In genomic region chr5:140169410-140169809, GRCh38 we compare ENCODE assay signal across 15 cellular contexts. TPM values are rescaled to one million over a fixed set of nuclear protein-coding genes. Genes with fewer than 3 reads are reported as not detected.
DNase-seq lines count a peak whose midpoint lies in the region; ATAC-seq and TF ChIP-seq lines count a peak whose summit lies in the region.
"Had no signal": no experiment of that assay in that cellular context is flagged by ENCODE, and none has a peak within 500 bp of the region (broad histone marks: within the 10 kb centered on the region; RNA-seq: fewer than 3 reads in every experiment).

No MANE protein-coding gene starts in this region.

- TF ChIP-seq CTCF in GM10266 (IDR thresholded peaks at IDR 0.05; ENCODE audit: control insufficient read depth, insufficient read depth, low read depth, missing control alignments) (peak; percentile 27), WTC11 (IDR thresholded peaks at IDR 0.05) (no peak), left lung (IDR thresholded peaks at IDR 0.05) (peak in 1 of 2 donors; percentile 17), Calu3 (IDR thresholded peaks at IDR 0.05; ENCODE audit: unreplicated experiment) (no peak)

- CTCF ChIA-PET in WTC11 (lab: Charles Lee): interaction anchor here (0.6 to 2.5 kb wide), 23 partner anchors 9 to 208 kb away, joined by 3 to 20 read pairs (median 4); partner anchors contain the start of genes HBEGF and NRG2
- CTCF ChIA-PET in Calu3 (lab: Charles Lee): interaction anchor here (0.6 to 1.0 kb wide), 7 partner anchors 20 to 518 kb away, joined by 3 to 10 read pairs (median 3); partner anchors contain the start of gene HBEGF

- H3K4me3 ChIP-seq in left lung: no peak overlapping the region
- H3K4me3 ChIP-seq: thyroid gland had no signal

- H3K36me3 ChIP-seq in left lung: no peaks in the 10 kb centered on the region
- H3K36me3 ChIP-seq: thyroid gland had no signal

- DNase-seq in GM10266 (ENCODE audit: extremely low spot score) (no peak), HT1080 (ENCODE audit: low read depth) (peak; percentile 42), WTC11 (ENCODE audit: low spot score) (no peak), left lung (no peak), Calu3 (no peak), NOMO-1 treated with dmso at 0.1 percent for 144 hours (lab: John Stamatoyannopoulos, UW; ENCODE audit: unreplicated experiment) (no peak), NCI-H748 treated with DMSO at 0.1 percent for 48 hours (lab: John Stamatoyannopoulos, UW) (no peak)
- no peak for DNase-seq in activated CD8-positive, alpha-beta memory T cell treated with anti-CD3 and anti-CD28 coated beads for 24 hours
- DNase-seq: activated effector memory CD4-positive, alpha-beta T cell treated with Interleukin-2 at 50 U/mL for 16 hours; central memory CD4-positive, alpha-beta T cell; kidney glomerular epithelial cell; NCI-H1048; NCI-H526 treated with DMSO at 0.1 percent for 48 hours; T-cell; thyroid gland had no signal

- ATAC-seq in WTC11 (peak; percentile 74), left lung (peak; percentile 27)
- ATAC-seq: T-cell had no signal

- intact Hi-C loops in left lung (cut with DNase I): no loop called here
- intact Hi-C loops in Calu3 (cut with micrococcal nuclease; ENCODE audit: unreplicated experiment): no loop called here

- H3K4me1 Mint-ChIP-seq in WTC11 (peaks cover 18% of the 10 kb centered on the region), Calu3 (ENCODE audit: low read depth, unreplicated experiment) (peaks cover 43% of the 10 kb centered on the region)

- peaks cover 19% of the 10 kb centered on the region for H3K27me3 Mint-ChIP-seq in WTC11 (ENCODE audit: low read depth)
- peaks cover 16% of the 10 kb centered on the region for H3K27me3 Mint-ChIP-seq in Calu3 (ENCODE audit: unreplicated experiment)
- H3K27me3 Mint-ChIP-seq: T-cell had no signal

- H3K4me1 ChIP-seq in left lung: peaks cover 0 to 22% of the 10 kb centered on the region in 2 donors

- no peak overlapping the region for H3K27ac Mint-ChIP-seq in WTC11
- no peak overlapping the region for H3K27ac Mint-ChIP-seq in Calu3 (ENCODE audit: unreplicated experiment)
- H3K27ac Mint-ChIP-seq: T-cell had no signal

- BruUV-seq in Calu3 (replicated peaks; lab: Mats Ljungman, UMichigan): no TSS peak

- H3K4me3 Mint-ChIP-seq in WTC11: no peak overlapping the region
- no peak overlapping the region for H3K4me3 Mint-ChIP-seq in Calu3 (ENCODE audit: low read depth, unreplicated experiment)
- H3K4me3 Mint-ChIP-seq: T-cell had no signal

- H3K36me3 Mint-ChIP-seq in WTC11: no peaks in the 10 kb centered on the region
- H3K36me3 Mint-ChIP-seq in Calu3 (ENCODE audit: insufficient read depth, unreplicated experiment): peaks cover 15% of the 10 kb centered on the region

- H3K27ac ChIP-seq in left lung: no peak overlapping the region
- H3K27ac ChIP-seq: thyroid gland had no signal

- POLR2A ChIA-PET in WTC11 (lab: Charles Lee): no interaction called here

- no peaks in the 10 kb centered on the region for H3K9me3 ChIP-seq in left lung
- H3K9me3 ChIP-seq: thyroid gland had no signal

- H3K27me3 ChIP-seq in left lung: no peaks in the 10 kb centered on the region
- H3K27me3 ChIP-seq: thyroid gland had no signal

- H3K9me3 Mint-ChIP-seq in WTC11: no peaks in the 10 kb centered on the region
- no peaks in the 10 kb centered on the region for H3K9me3 Mint-ChIP-seq in Calu3 (ENCODE audit: low read depth, unreplicated experiment)
- H3K9me3 Mint-ChIP-seq: T-cell had no signal

TF ChIP-seq in WTC11, 78 proteins besides CTCF, POLR2A, EP300 and RAD21:
- TF ChIP-seq ELF4 (CRISPR knock-in tag; IDR thresholded peaks at IDR 0.05; ENCODE audit: low read depth) (no peak), CDX4 (CRISPR knock-in tag; IDR thresholded peaks at IDR 0.05; ENCODE audit: borderline replicate concordance) (no peak), JAZF1 (CRISPR knock-in tag; IDR thresholded peaks at IDR 0.05) (no peak), NR2C2 (CRISPR knock-in tag; IDR thresholded peaks at IDR 0.05) (no peak), ETV6 (CRISPR knock-in tag; IDR thresholded peaks at IDR 0.05) (no peak), CBFB (CRISPR knock-in tag; IDR thresholded peaks at IDR 0.05; ENCODE audit: low read depth) (no peak), TP53 (CRISPR knock-in tag; IDR thresholded peaks at IDR 0.05) (no peak), SMAD3 (CRISPR knock-in tag; IDR thresholded peaks at IDR 0.05; ENCODE audit: borderline replicate concordance) (no peak), ESRRA (CRISPR knock-in tag; IDR thresholded peaks at IDR 0.05; ENCODE audit: borderline replicate concordance) (no peak), ZNF416 (CRISPR knock-in tag; IDR thresholded peaks at IDR 0.05) (no peak)
- TF ChIP-seq, protein P1, sequence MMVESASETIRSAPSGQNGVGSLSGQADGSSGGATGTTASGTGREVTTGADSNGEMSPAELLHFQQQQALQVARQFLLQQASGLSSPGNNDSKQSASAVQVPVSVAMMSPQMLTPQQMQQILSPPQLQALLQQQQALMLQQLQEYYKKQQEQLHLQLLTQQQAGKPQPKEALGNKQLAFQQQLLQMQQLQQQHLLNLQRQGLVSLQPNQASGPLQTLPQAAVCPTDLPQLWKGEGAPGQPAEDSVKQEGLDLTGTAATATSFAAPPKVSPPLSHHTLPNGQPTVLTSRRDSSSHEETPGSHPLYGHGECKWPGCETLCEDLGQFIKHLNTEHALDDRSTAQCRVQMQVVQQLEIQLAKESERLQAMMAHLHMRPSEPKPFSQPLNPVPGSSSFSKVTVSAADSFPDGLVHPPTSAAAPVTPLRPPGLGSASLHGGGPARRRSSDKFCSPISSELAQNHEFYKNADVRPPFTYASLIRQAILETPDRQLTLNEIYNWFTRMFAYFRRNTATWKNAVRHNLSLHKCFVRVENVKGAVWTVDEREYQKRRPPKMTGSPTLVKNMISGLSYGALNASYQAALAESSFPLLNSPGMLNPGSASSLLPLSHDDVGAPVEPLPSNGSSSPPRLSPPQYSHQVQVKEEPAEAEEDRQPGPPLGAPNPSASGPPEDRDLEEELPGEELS (CRISPR knock-in tag; IDR thresholded peaks at IDR 0.05): no peak
- TF ChIP-seq, protein P2, sequence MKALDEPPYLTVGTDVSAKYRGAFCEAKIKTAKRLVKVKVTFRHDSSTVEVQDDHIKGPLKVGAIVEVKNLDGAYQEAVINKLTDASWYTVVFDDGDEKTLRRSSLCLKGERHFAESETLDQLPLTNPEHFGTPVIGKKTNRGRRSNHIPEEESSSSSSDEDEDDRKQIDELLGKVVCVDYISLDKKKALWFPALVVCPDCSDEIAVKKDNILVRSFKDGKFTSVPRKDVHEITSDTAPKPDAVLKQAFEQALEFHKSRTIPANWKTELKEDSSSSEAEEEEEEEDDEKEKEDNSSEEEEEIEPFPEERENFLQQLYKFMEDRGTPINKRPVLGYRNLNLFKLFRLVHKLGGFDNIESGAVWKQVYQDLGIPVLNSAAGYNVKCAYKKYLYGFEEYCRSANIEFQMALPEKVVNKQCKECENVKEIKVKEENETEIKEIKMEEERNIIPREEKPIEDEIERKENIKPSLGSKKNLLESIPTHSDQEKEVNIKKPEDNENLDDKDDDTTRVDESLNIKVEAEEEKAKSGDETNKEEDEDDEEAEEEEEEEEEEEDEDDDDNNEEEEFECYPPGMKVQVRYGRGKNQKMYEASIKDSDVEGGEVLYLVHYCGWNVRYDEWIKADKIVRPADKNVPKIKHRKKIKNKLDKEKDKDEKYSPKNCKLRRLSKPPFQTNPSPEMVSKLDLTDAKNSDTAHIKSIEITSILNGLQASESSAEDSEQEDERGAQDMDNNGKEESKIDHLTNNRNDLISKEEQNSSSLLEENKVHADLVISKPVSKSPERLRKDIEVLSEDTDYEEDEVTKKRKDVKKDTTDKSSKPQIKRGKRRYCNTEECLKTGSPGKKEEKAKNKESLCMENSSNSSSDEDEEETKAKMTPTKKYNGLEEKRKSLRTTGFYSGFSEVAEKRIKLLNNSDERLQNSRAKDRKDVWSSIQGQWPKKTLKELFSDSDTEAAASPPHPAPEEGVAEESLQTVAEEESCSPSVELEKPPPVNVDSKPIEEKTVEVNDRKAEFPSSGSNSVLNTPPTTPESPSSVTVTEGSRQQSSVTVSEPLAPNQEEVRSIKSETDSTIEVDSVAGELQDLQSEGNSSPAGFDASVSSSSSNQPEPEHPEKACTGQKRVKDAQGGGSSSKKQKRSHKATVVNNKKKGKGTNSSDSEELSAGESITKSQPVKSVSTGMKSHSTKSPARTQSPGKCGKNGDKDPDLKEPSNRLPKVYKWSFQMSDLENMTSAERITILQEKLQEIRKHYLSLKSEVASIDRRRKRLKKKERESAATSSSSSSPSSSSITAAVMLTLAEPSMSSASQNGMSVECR (CRISPR knock-in tag; IDR thresholded peaks at IDR 0.05; ENCODE audit: borderline replicate concordance): no peak
TF ChIP-seq in WTC11: peak in this region for 0.

RNA-seq across cellular contexts. Expression of gene CYSTM1, which starts 5.6 kb away (rescaled TPM):
- 34.9 and 40.3 TPM in 2 replicates for total RNA-seq in HT1080 (2014; rRNA removed; shearing (Covaris generic))
- 14.3 and 18.7 TPM in 2 replicates for polyA plus RNA-seq in HT1080 (2015; cell fraction: cytosol; rRNA removed)
- polyA plus RNA-seq in HT1080 (2015; cell fraction: nucleus; rRNA removed): 6.4 and 8.3 TPM in 2 replicates
- total RNA-seq in WTC11 (2021): 27.7 to 29.3 TPM (median 28.9 TPM) in 3 replicates
- 10 to 100 TPM; 85.2 to 90.4 TPM for total RNA-seq in left lung
- total RNA-seq in Calu3 (2022): 198 and 259 TPM in 2 replicates

RNA-seq across cellular contexts. Expression of gene IGIP, which starts 43.7 kb away (rescaled TPM):
- 0.23 and 0.85 TPM in 2 replicates for total RNA-seq in HT1080 (2014; rRNA removed; shearing (Covaris generic))
- polyA plus RNA-seq in HT1080 (2015; cell fraction: cytosol; rRNA removed): 0.73 and 1.1 TPM in 2 replicates
- polyA plus RNA-seq in HT1080 (2015; cell fraction: nucleus; rRNA removed): 3.8 and 4.8 TPM in 2 replicates
- total RNA-seq in WTC11 (2021) (1.2 to 1.7 TPM (median 1.5 TPM) in 3 replicates), left lung (10 to 100 TPM; 11.6 to 13.7 TPM), Calu3 (2022) (5.9 and 6.2 TPM in 2 replicates)

RNA-seq across cellular contexts. Expression of gene PURA, which starts 55.5 kb away (rescaled TPM):
- total RNA-seq in HT1080 (2014; rRNA removed; shearing (Covaris generic)): 8.8 and 12.2 TPM in 2 replicates
- polyA plus RNA-seq in HT1080 (2015; cell fraction: cytosol; rRNA removed): 6.2 and 6.4 TPM in 2 replicates
- polyA plus RNA-seq in HT1080 (2015; cell fraction: nucleus; rRNA removed): 5.9 and 6.0 TPM in 2 replicates
- total RNA-seq in WTC11 (2021) (6.0 to 9.0 TPM (median 6.4 TPM) in 3 replicates), left lung (10 to 100 TPM; 25.0 TPM), Calu3 (2022) (16.2 and 16.7 TPM in 2 replicates)
